1 cellular context compared by ENCODE assay signal in the genomic region with DNA sequence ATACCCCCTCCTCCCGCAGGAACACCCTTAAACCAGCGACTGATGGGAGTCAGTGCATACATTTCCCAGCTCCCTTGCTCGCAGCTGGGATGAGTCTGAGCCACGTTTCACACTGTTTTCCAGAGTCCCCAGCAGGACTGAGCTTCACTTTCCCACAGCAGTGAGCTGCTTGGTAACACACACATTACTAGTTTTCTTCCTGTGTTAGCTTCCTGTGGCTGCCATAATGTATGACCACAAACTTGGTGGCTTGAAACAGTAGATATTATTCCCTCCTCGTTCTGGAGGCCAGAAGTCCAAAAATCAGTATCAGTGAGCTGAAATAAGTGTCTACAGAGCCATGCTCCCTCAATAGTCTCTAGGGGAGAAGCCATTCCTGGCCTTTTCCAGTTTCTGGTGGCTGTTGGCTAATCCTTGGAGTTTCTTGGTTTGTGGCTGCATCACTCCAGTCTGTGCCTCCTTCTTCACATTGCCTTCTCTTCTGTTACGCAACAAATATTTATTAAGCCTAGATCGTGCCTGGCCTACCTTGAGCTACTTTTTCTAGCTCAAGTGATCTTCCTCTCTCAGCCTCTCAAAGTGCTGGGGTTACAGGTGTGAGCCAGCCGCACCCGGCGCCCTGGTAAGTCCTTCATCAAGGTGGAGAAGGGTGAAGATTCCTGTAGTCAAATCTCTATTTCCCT.
TF ChIP-seq lines count a peak whose summit lies in the region.

No MANE protein-coding gene starts in this region.

TF ChIP-seq in H1, 55 proteins besides CTCF, POLR2A, EP300 and RAD21:
- TF ChIP-seq YY1 (IDR thresholded peaks at IDR 0.05; ENCODE audit: low read depth, low read length) = no peak
- peak; percentile 51; the same call in 1 of the 2 replicates for TF ChIP-seq CEBPB (IDR thresholded peaks at IDR 0.05; ENCODE audit: low read depth, low read length)
